In genomic region chr14:65867333-65867732, GRCh38 we compare ENCODE assay signal across 21 cellular contexts.
"Had no signal": no experiment of that assay in that cellular context is flagged by ENCODE, and none has a peak within 500 bp of the region (broad histone marks: within the 10 kb centered on the region; RNA-seq: fewer than 3 reads in every experiment).

No MANE protein-coding gene starts in this region.

- H3K27me3 ChIP-seq: neutrophil, right lobe of liver, suprapubic skin, thyroid gland, upper lobe of left lung, vagina had no signal

- H3K36me3 ChIP-seq: heart left ventricle, neutrophil, right lobe of liver, suprapubic skin, thyroid gland, upper lobe of left lung, vagina had no signal

- H3K27ac ChIP-seq: dorsolateral prefrontal cortex, heart left ventricle, neutrophil, psoas muscle, right lobe of liver, suprapubic skin, thyroid gland, upper lobe of left lung, vagina had no signal

- FAIRE-seq: frontal cortex had no signal

- H3K4me1 ChIP-seq: heart left ventricle, psoas muscle, right lobe of liver, suprapubic skin, thyroid gland, upper lobe of left lung, vagina had no signal

- H3K9me3 ChIP-seq: heart left ventricle, neutrophil, psoas muscle, right lobe of liver, suprapubic skin, thyroid gland, upper lobe of left lung, vagina had no signal

- ATAC-seq: heart left ventricle; left lobe of liver; naive thymus-derived CD4-positive, alpha-beta T cell; psoas muscle; right lobe of liver; stimulated activated effector memory CD8-positive, alpha-beta T cell treated with anti-CD3 and anti-CD28 coated beads, Interleukin-12 subunit alpha, Interleukin-12 subunit beta, amount 100 ng/mL, for 72 hours; stimulated activated naive CD8-positive, alpha-beta T cell treated with anti-CD3 and anti-CD28 coated beads, Interleukin-15, Interleukin-2, amounts not matched to agents 100 U/mL and 50 U/mL, for 24 hours had no signal

- H3K4me3 ChIP-seq: dorsolateral prefrontal cortex, heart left ventricle, psoas muscle, right lobe of liver, suprapubic skin, thyroid gland, upper lobe of left lung, vagina had no signal

- DNase-seq: effector CD8-positive, alpha-beta T cell; heart left ventricle; islet precursor cell; mammary epithelial cell; naive thymus-derived CD4-positive, alpha-beta T cell; nephron progenitor cell; psoas muscle; retina; right lobe of liver; stimulated activated CD4-positive, alpha-beta T cell treated with anti-CD3 and anti-CD28 coated beads, Interleukin-4, amount 100 ng/mL, for 1 hour; stimulated activated CD8-positive, alpha-beta memory T cell treated with anti-CD3 and anti-CD28 coated beads, Interleukin-4, amount 100 ng/mL, for 48 hours; stimulated activated naive CD8-positive, alpha-beta T cell treated with anti-CD3 and anti-CD28 coated beads, Interleukin-15, Interleukin-2, amounts not matched to agents 100 U/mL and 50 U/mL, for 24 hours; upper lobe of left lung had no signal
